Comparison of ENCODE assay signal across 1 cellular context in genomic region chr17:7673239-7673638, GRCh38.
TF ChIP-seq lines count a peak whose summit lies in the region.

No MANE protein-coding gene starts in this region.

TF ChIP-seq in SK-N-SH treated with all-trans-retinoic acid at 6 μM for 48 hours, 23 proteins besides CTCF, POLR2A, EP300 and RAD21 (continued from another document):
- TF ChIP-seq ZNF565 (CRISPR knock-in tag; conservative IDR thresholded peaks at IDR 0.05; ENCODE audit: low read depth) (no peak), BACH2 (CRISPR knock-in tag; IDR thresholded peaks at IDR 0.05; ENCODE audit: borderline replicate concordance) (no peak)
